In the genomic region with DNA sequence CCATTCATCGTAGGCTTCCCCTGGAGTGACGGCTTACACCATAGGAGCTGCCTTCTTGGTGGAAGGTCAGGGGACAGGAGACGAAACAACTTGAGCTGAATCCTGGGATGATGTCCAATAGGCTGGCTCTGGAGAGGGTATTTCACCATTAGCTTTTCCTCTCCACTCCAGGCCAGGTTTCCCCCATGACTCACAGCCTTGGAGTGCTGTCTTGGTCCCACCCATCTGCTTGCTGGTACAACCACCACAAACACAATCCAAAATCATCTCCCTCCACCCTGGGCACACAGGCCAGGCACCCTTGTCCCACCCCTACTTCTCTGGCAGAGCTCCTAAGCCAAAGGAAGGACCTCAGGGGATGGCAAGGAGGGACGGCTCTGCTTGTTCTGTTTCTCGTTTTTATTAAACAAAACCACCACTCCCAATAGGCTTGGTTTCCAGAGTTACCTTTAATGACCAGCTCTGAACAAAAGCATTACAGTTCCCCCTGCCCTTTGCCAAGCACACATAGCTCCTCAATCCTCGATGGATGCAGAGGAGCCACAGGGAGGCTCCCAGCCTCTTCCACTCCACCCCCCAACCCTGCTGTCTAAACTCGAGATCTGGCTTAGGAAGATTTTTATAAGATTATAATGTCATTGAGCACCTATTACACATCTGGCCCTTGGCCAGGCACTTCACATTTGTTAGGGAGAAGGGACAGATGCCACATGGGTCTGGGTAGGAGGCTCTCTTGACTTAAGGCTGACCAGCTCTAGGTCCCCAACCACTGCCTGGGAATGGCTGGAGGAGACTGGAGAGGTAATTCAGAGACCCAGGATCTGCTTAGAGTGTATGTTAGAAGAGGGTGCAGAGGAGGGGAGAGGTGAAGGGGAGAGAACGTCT, we compare ENCODE assay signal across 9 cellular contexts. TPM values are rescaled to one million over a fixed set of nuclear protein-coding genes. Genes with fewer than 3 reads are reported as not detected.
DNase-seq lines count a peak whose midpoint lies in the region; ATAC-seq, FAIRE-seq and TF ChIP-seq lines count a peak whose summit lies in the region.
"Had no signal": no experiment of that assay in that cellular context is flagged by ENCODE, and none has a peak within 500 bp of the region (broad histone marks: within the 10 kb centered on the region; RNA-seq: fewer than 3 reads in every experiment).

No MANE protein-coding gene starts in this region.

- CTCF ChIA-PET in K562 (lab: Yijun Ruan, JAX; ENCODE audit: low intra/inter-chr PET ratio): no interaction called here

- ATAC-seq in K562: no peak

- 50% methylated on average over 8 of the region's 8 CpGs for WGBS in K562 (ENCODE audit: insufficient coverage, low coverage, missing lambda C conversion rate)
- 12% methylated on average over 7 of the region's 8 CpGs for WGBS in suprapubic skin

- no peak for TF ChIP-seq POLR2A in K562 (conservative IDR thresholded peaks at IDR 0.05)
- TF ChIP-seq POLR2A in suprapubic skin (IDR thresholded peaks at IDR 0.05): peak in 1 of 2 donors; percentile 2

- no peak overlapping the region for H3K4me2 ChIP-seq in K562 (ENCODE audit: insufficient read depth, low read length)

- no peak for TF ChIP-seq CTCF in K562 (IDR thresholded peaks at IDR 0.05 in 2 of 3, conservative IDR thresholded peaks at IDR 0.05 in 1 of 3; ENCODE audit: insufficient read depth in 2 of 3, low read depth in 1 of 3, low read length in 3 of 3)
- no peak for TF ChIP-seq CTCF in suprapubic skin (IDR thresholded peaks at IDR 0.05)

- intact Hi-C loops in K562 (cut with micrococcal nuclease): loop anchor here (5.0 to 10.0 kb wide), 4 partner anchors 108 to 447 kb away; a partner anchor contains a TSS

- POLR2A ChIA-PET in K562 (lab: Yijun Ruan, JAX): interaction anchor here (0.6 to 2.5 kb wide), 6 partner anchors 10 to 158 kb away, joined by 3 to 10 read pairs (median 4); no protein-coding TSS in a partner anchor

- no TSS peak for BruUV-seq in K562 (replicated peaks; lab: Mats Ljungman, UMichigan)

- in situ Hi-C loops in K562 (cut with MboI) (loop anchor here (10.0 kb wide), 1 partner anchor 185 kb away; no protein-coding TSS in a partner anchor), G401 (cut with HindIII; ENCODE audit: low sequenced_read_pairs) (no loop called here)

- H3K4me3 ChIP-seq in K562: no peak overlapping the region
- H3K4me3 ChIP-seq in suprapubic skin: peak overlapping the region; percentile 4

- H3K79me2 ChIP-seq in K562 (ENCODE audit: control insufficient read depth, insufficient read depth, low read length): peaks cover 85% of the 10 kb centered on the region

- 0 out of 2 replicates have a peak, but pooled peaks cover 2% of the 10 kb centered on the region for H4K20me1 ChIP-seq in K562 (replicated peaks; ENCODE audit: control insufficient read depth, insufficient read depth, low read length)

- TF ChIP-seq EP300 in K562 (IDR thresholded peaks at IDR 0.05; ENCODE audit: low read length) (no peak), suprapubic skin (IDR thresholded peaks at IDR 0.05) (no peak)

- no peaks in the 10 kb centered on the region for H3K9me1 ChIP-seq in K562 (ENCODE audit: control insufficient read depth, insufficient read depth, low read length)

- FAIRE-seq in K562 (lab: Jason Lieb, UNC): no peak

- H3K9me3 ChIP-seq in K562 (replicated peaks; ENCODE audit: control insufficient read depth, insufficient read depth, low read depth, low read length): no peaks in the 10 kb centered on the region
- H3K9me3 ChIP-seq in suprapubic skin: no peaks in the 10 kb centered on the region

- peaks cover 31 to 49% of the 10 kb centered on the region in 2 experiments for H3K4me1 ChIP-seq in K562 (replicated peaks in 1 of 2; ENCODE audit: control insufficient read depth in 2 of 2, insufficient read depth in 2 of 2, low read length in 2 of 2)
- peaks cover 87% of the 10 kb centered on the region for H3K4me1 ChIP-seq in suprapubic skin

- peak overlapping the region; percentile 0; the same call in 2 of the 3 replicates for H3K27ac ChIP-seq in K562 (ENCODE audit: extremely low read depth, low read depth, low read length)
- H3K27ac ChIP-seq in suprapubic skin: peak overlapping the region; percentile 87

- DNase-seq in HT1080 (ENCODE audit: low read depth): peak; percentile 88
- no peak for DNase-seq in K562 (ENCODE audit: extremely low read depth in 1 of 4, low spot score in 3 of 4)
- peak; percentile 93 for DNase-seq in iris pigment epithelial cell (ENCODE audit: low read depth)
- DNase-seq in suprapubic skin (ENCODE audit: low spot score in 2 of 2): peak; percentile 92
- DNase-seq in AML-193 (lab: John Stamatoyannopoulos, UW): no peak
- DNase-seq in MV-4-11 (lab: John Stamatoyannopoulos, UW): no peak
- DNase-seq in NCI-H1417 treated with DMSO at 0.1 percent for 48 hours (lab: John Stamatoyannopoulos, UW): no peak
- DNase-seq in G401 (ENCODE audit: low spot score): no peak
- DNase-seq: MM.1S had no signal

- H3K27me3 ChIP-seq in K562 (ENCODE audit: control insufficient read depth in 2 of 2, insufficient read depth in 2 of 2, low read length in 2 of 2) (no peaks in the 10 kb centered on the region), suprapubic skin (no peaks in the 10 kb centered on the region)

- peaks cover 35% of the 10 kb centered on the region; the same call in 2 of the 3 replicates for H3K36me3 ChIP-seq in K562 (ENCODE audit: control insufficient read depth, insufficient read depth, low read length)
- peaks cover 6% of the 10 kb centered on the region for H3K36me3 ChIP-seq in suprapubic skin

- no peak overlapping the region; a peak in 1 of 4 replicates for H3K9ac ChIP-seq in K562 (ENCODE audit: insufficient read depth in 1 of 2, low read depth in 2 of 2, low read length in 2 of 2)

- no peak for TF ChIP-seq RAD21 in K562 (CRISPR knock-in tag; conservative IDR thresholded peaks at IDR 0.05 in 1 of 2, IDR thresholded peaks at IDR 0.05 in 1 of 2)

- H2AFZ ChIP-seq in K562 (ENCODE audit: low read depth, low read length): no peak overlapping the region

RNA-seq across cellular contexts. Expression of a gene that starts 13.3 kb away (rescaled TPM):
- total RNA-seq in HT1080 (2014; rRNA removed; shearing (Covaris generic)): 232 and 236 TPM in 2 replicates
- polyA plus RNA-seq in HT1080 (2015; cell fraction: cytosol; rRNA removed): 129 and 146 TPM in 2 replicates
- polyA plus RNA-seq in HT1080 (2015; cell fraction: nucleus; rRNA removed): 163 and 166 TPM in 2 replicates
- total RNA-seq in K562 (2011; cell fraction: chromatin; rRNA removed; ENCODE audit: low replicate concordance): 11.6 and 29.3 TPM in 2 replicates
- total RNA-seq in K562 (2011; cell fraction: nucleolus; rRNA removed): 22.9 and 29.9 TPM in 2 replicates
- 18.6 and 22.2 TPM in 2 replicates for total RNA-seq in K562 (2011; cell fraction: nucleoplasm; rRNA removed)
- total RNA-seq in K562 (2014; rRNA removed) (126 and 135 TPM in 2 replicates), K562 (2014; rRNA removed; fragmentation: Illumina TruSeq; extraction: Trizol) (56.1 and 57.8 TPM in 2 replicates), K562 (2015; rRNA removed; fragmentation: Illumina TruSeq; extraction: Trizol) (74.5 and 80.0 TPM in 2 replicates), K562 (2021) (143 and 162 TPM in 2 replicates), suprapubic skin (100 to 1,000 TPM; 153 to 224 (median 182) TPM)
- polyA plus RNA-seq in K562 (2011; rRNA removed) (44.6 and 60.0 TPM in 2 replicates), K562 (2014; fragmentation: Illumina TruSeq; extraction: Trizol) (77.6 and 93.7 TPM in 2 replicates), K562 (2014; fragmentation: Nextera tagmentation; extraction: Ambion mirVana) (1 to 10 TPM; 6.8 to 8.6 TPM), K562 (2014; rRNA removed) (72.9 and 92.8 TPM in 2 replicates)
- 39.4 and 107 TPM in 2 replicates for polyA plus RNA-seq in K562 (2011; cell fraction: cytosol; rRNA removed)
- 8.0 and 16.1 TPM in 2 replicates for polyA plus RNA-seq in K562 (2011; cell fraction: nucleus; rRNA removed)
- 74.3 and 99.4 TPM in 2 replicates for polyA plus RNA-seq in K562 (2012)
- 34.7 and 64.3 TPM in 2 replicates for polyA minus RNA-seq in K562 (2011; rRNA and poly(A)+ RNA removed)
- polyA minus RNA-seq in K562 (2011; cell fraction: cytosol; rRNA and poly(A)+ RNA removed): 81.5 and 110 TPM in 2 replicates
- polyA minus RNA-seq in K562 (2011; cell fraction: nucleus; rRNA and poly(A)+ RNA removed): 9.4 and 9.6 TPM in 2 replicates
- 755 and 829 TPM in 2 replicates for total RNA-seq in G401 (2014; rRNA removed; shearing (Covaris generic))

RNA-seq across cellular contexts. Expression of a gene that starts 21.5 kb away (rescaled TPM):
- total RNA-seq in HT1080 (2014; rRNA removed; shearing (Covaris generic)): 32.9 and 42.2 TPM in 2 replicates
- 36.0 and 41.8 TPM in 2 replicates for polyA plus RNA-seq in HT1080 (2015; cell fraction: cytosol; rRNA removed)
- polyA plus RNA-seq in HT1080 (2015; cell fraction: nucleus; rRNA removed): 80.7 and 86.7 TPM in 2 replicates
- 176 and 210 TPM in 2 replicates for total RNA-seq in K562 (2011; cell fraction: chromatin; rRNA removed; ENCODE audit: low replicate concordance)
- 110 and 117 TPM in 2 replicates for total RNA-seq in K562 (2011; cell fraction: nucleolus; rRNA removed)
- 145 and 167 TPM in 2 replicates for total RNA-seq in K562 (2011; cell fraction: nucleoplasm; rRNA removed)
- 90.4 and 99.6 TPM in 2 replicates for total RNA-seq in K562 (2014; rRNA removed)
- total RNA-seq in K562 (2014; rRNA removed; fragmentation: Illumina TruSeq; extraction: Trizol): 108 and 115 TPM in 2 replicates
- 105 and 113 TPM in 2 replicates for total RNA-seq in K562 (2015; rRNA removed; fragmentation: Illumina TruSeq; extraction: Trizol)
- 120 and 133 TPM in 2 replicates for total RNA-seq in K562 (2021)
- polyA plus RNA-seq in K562 (2011; rRNA removed): 90.0 and 120 TPM in 2 replicates
- 83.3 and 125 TPM in 2 replicates for polyA plus RNA-seq in K562 (2011; cell fraction: cytosol; rRNA removed)
- polyA plus RNA-seq in K562 (2011; cell fraction: nucleus; rRNA removed): 58.4 and 72.2 TPM in 2 replicates
- 160 and 179 TPM in 2 replicates for polyA plus RNA-seq in K562 (2012)
- polyA plus RNA-seq in K562 (2014; fragmentation: Illumina TruSeq; extraction: Trizol): 179 and 180 TPM in 2 replicates
- 100 to 1,000 TPM; 114 to 160 TPM for polyA plus RNA-seq in K562 (2014; fragmentation: Nextera tagmentation; extraction: Ambion mirVana)
- 120 and 134 TPM in 2 replicates for polyA plus RNA-seq in K562 (2014; rRNA removed)
- 111 and 124 TPM in 2 replicates for polyA minus RNA-seq in K562 (2011; rRNA and poly(A)+ RNA removed)
- 68.3 and 70.2 TPM in 2 replicates for polyA minus RNA-seq in K562 (2011; cell fraction: cytosol; rRNA and poly(A)+ RNA removed)
- polyA minus RNA-seq in K562 (2011; cell fraction: nucleus; rRNA and poly(A)+ RNA removed): 35.3 and 48.0 TPM in 2 replicates
- total RNA-seq in suprapubic skin: 100 to 1,000 TPM; 144 to 174 (median 152) TPM
- 48.8 and 58.5 TPM in 2 replicates for total RNA-seq in G401 (2014; rRNA removed; shearing (Covaris generic))

RNA-seq across cellular contexts. Expression of a gene that starts 49.0 kb away (rescaled TPM):
- total RNA-seq in HT1080 (2014; rRNA removed; shearing (Covaris generic)): 11.8 and 14.8 TPM in 2 replicates
- 8.4 and 9.4 TPM in 2 replicates for polyA plus RNA-seq in HT1080 (2015; cell fraction: cytosol; rRNA removed)
- 38.6 and 45.7 TPM in 2 replicates for polyA plus RNA-seq in HT1080 (2015; cell fraction: nucleus; rRNA removed)
- 998 and 1,046 TPM in 2 replicates for total RNA-seq in K562 (2011; cell fraction: chromatin; rRNA removed; ENCODE audit: low replicate concordance)
- 668 and 698 TPM in 2 replicates for total RNA-seq in K562 (2011; cell fraction: nucleolus; rRNA removed)
- total RNA-seq in K562 (2011; cell fraction: nucleoplasm; rRNA removed): 746 and 878 TPM in 2 replicates
- total RNA-seq in K562 (2014; rRNA removed) (71.7 and 82.2 TPM in 2 replicates), K562 (2014; rRNA removed; fragmentation: Illumina TruSeq; extraction: Trizol) (75.5 and 89.2 TPM in 2 replicates), K562 (2015; rRNA removed; fragmentation: Illumina TruSeq; extraction: Trizol) (54.9 and 56.1 TPM in 2 replicates), K562 (2021) (127 and 141 TPM in 2 replicates), suprapubic skin (100 to 1,000 TPM; 102 to 194 (median 142) TPM)
- polyA plus RNA-seq in K562 (2011; rRNA removed) (102 and 104 TPM in 2 replicates), K562 (2014; fragmentation: Illumina TruSeq; extraction: Trizol) (143 and 158 TPM in 2 replicates), K562 (2014; fragmentation: Nextera tagmentation; extraction: Ambion mirVana) (10 to 100 TPM; 11.8 to 46.3 TPM), K562 (2014; rRNA removed) (62.7 and 80.3 TPM in 2 replicates)
- polyA plus RNA-seq in K562 (2011; cell fraction: cytosol; rRNA removed): 101 and 137 TPM in 2 replicates
- 300 and 643 TPM in 2 replicates for polyA plus RNA-seq in K562 (2011; cell fraction: nucleus; rRNA removed)
- polyA plus RNA-seq in K562 (2012): 77.1 and 103 TPM in 2 replicates
- 165 and 302 TPM in 2 replicates for polyA minus RNA-seq in K562 (2011; rRNA and poly(A)+ RNA removed)
- polyA minus RNA-seq in K562 (2011; cell fraction: cytosol; rRNA and poly(A)+ RNA removed): 41.3 and 104 TPM in 2 replicates
- 181 and 232 TPM in 2 replicates for polyA minus RNA-seq in K562 (2011; cell fraction: nucleus; rRNA and poly(A)+ RNA removed)
- total RNA-seq in G401 (2014; rRNA removed; shearing (Covaris generic)): 54.0 and 112 TPM in 2 replicates

Comparison
In these comparisons a context has a peak if more than half of its experiments do, and no peak if none do; other contexts are left out.
1. DNase-seq: peak in HT1080 (single experiment), iris pigment epithelial cell (single experiment) and suprapubic skin (2 of 2); none in K562 (0 of 4), AML-193 (0 of 2), MV-4-11 (single experiment), NCI-H1417 treated with DMSO at 0.1 percent for 48 hours (single experiment) and G401 (single experiment).